In genomic region chr1:54861070-54861761, GRCh38 we compare ENCODE assay signal across 1 cellular context.
TF ChIP-seq lines count a peak whose summit lies in the region.

No MANE protein-coding gene starts in this region.

TF ChIP-seq in HepG2, 621 proteins besides CTCF, POLR2A, EP300 and RAD21 (continued from another document and continues in another):
- TF ChIP-seq ZUFSP (CRISPR knock-in tag; IDR thresholded peaks at IDR 0.05; ENCODE audit: borderline replicate concordance), result no peak
- no peak for TF ChIP-seq EHMT2 (IDR thresholded peaks at IDR 0.05; ENCODE audit: borderline replicate concordance, low read depth, low read length)
- TF ChIP-seq FOXC1 (CRISPR knock-in tag; IDR thresholded peaks at IDR 0.05; ENCODE audit: borderline replicate concordance), result peak; percentile 29; the same call in 1 of the 2 replicates
- no peak for TF ChIP-seq GRHL1 (CRISPR knock-in tag; conservative IDR thresholded peaks at IDR 0.05)
- TF ChIP-seq ZNF749 (CRISPR knock-in tag; IDR thresholded peaks at IDR 0.05; ENCODE audit: borderline replicate concordance), result no peak
- TF ChIP-seq SRSF1 (optimal IDR thresholded peaks at IDR 0.05; ENCODE audit: low read depth, low read length), result no peak
- TF ChIP-seq SIX1 (CRISPR knock-in tag; IDR thresholded peaks at IDR 0.05; ENCODE audit: borderline replicate concordance), result peak; percentile 97
- no peak for TF ChIP-seq PHB2 (IDR thresholded peaks at IDR 0.05; ENCODE audit: partially characterized antibody)
- TF ChIP-seq ZFP1 (CRISPR knock-in tag; IDR thresholded peaks at IDR 0.05), result no peak
- TF ChIP-seq ELF4 (CRISPR knock-in tag; IDR thresholded peaks at IDR 0.05; ENCODE audit: borderline replicate concordance), result peak; percentile 72; the same call in 1 of the 2 replicates
- no peak for TF ChIP-seq HDAC6 (IDR thresholded peaks at IDR 0.05; ENCODE audit: low read depth, low read length)
- TF ChIP-seq MBD4 (IDR thresholded peaks at IDR 0.05; ENCODE audit: borderline replicate concordance, low read length), result 0 out of 2 replicates have a peak, but pooled peaks have one; percentile 55
- 0 out of 2 replicates have a peak, but pooled peaks have one; percentile 53 for TF ChIP-seq ZNF142 (CRISPR knock-in tag; IDR thresholded peaks at IDR 0.05)
- no peak; the same call in 1 of the 2 replicates for TF ChIP-seq ZNF704 (CRISPR knock-in tag; IDR thresholded peaks at IDR 0.05; ENCODE audit: borderline replicate concordance)
- no peak for TF ChIP-seq ZNF367 (CRISPR knock-in tag; IDR thresholded peaks at IDR 0.05; ENCODE audit: borderline replicate concordance)
- TF ChIP-seq BHLHE40 (IDR thresholded peaks at IDR 0.05; ENCODE audit: low read length), result no peak
- TF ChIP-seq MED8 (CRISPR knock-in tag; IDR thresholded peaks at IDR 0.05; ENCODE audit: insufficient replicate concordance), result peak; percentile 87
- TF ChIP-seq ZNF33B (CRISPR knock-in tag; IDR thresholded peaks at IDR 0.05), result no peak
- no peak for TF ChIP-seq SYNCRIP (IDR thresholded peaks at IDR 0.05; ENCODE audit: insufficient read depth, low read depth, low read length)
- TF ChIP-seq ZZZ3 (CRISPR knock-in tag; IDR thresholded peaks at IDR 0.05; ENCODE audit: borderline replicate concordance), result no peak
- TF ChIP-seq NFYB (CRISPR knock-in tag; IDR thresholded peaks at IDR 0.05), result no peak
- TF ChIP-seq NONO (IDR thresholded peaks at IDR 0.05), result no peak
- TF ChIP-seq NONO (CRISPR knock-in tag; conservative IDR thresholded peaks at IDR 0.05), result no peak; the same call in none of the 2 replicates
- TF ChIP-seq ZNF33A (CRISPR knock-in tag; IDR thresholded peaks at IDR 0.05; ENCODE audit: borderline replicate concordance), result no peak
- TF ChIP-seq ETV5 (CRISPR knock-in tag; IDR thresholded peaks at IDR 0.05; ENCODE audit: borderline replicate concordance), result peak; percentile 97
- peak; percentile 84 for TF ChIP-seq ESRRA (CRISPR knock-in tag; IDR thresholded peaks at IDR 0.05; ENCODE audit: low read depth)
- peak; percentile 38; the same call in 1 of the 2 replicates for TF ChIP-seq ZNF788 (CRISPR knock-in tag; IDR thresholded peaks at IDR 0.05; ENCODE audit: borderline replicate concordance)
- TF ChIP-seq FOXJ3 (CRISPR knock-in tag; IDR thresholded peaks at IDR 0.05; ENCODE audit: borderline replicate concordance), result peak; percentile 76; the same call in 1 of the 2 replicates
- TF ChIP-seq ETS1 (CRISPR knock-in tag; IDR thresholded peaks at IDR 0.05), result no peak
- 0 out of 2 replicates have a peak, but pooled peaks have one; percentile 40 for TF ChIP-seq MAZ (IDR thresholded peaks at IDR 0.05; ENCODE audit: borderline replicate concordance, low read depth, low read length)
- peak; percentile 32; the same call in 1 of the 2 replicates for TF ChIP-seq MAZ (CRISPR knock-in tag; IDR thresholded peaks at IDR 0.05; ENCODE audit: low read depth)
- TF ChIP-seq MYPOP (CRISPR knock-in tag; IDR thresholded peaks at IDR 0.05), result peak; percentile 73
- TF ChIP-seq KLF12 (CRISPR knock-in tag; IDR thresholded peaks at IDR 0.05; ENCODE audit: borderline replicate concordance), result no peak
- no peak; the same call in 1 of the 2 replicates for TF ChIP-seq CBX5 (CRISPR knock-in tag; IDR thresholded peaks at IDR 0.05; ENCODE audit: borderline replicate concordance)
- TF ChIP-seq ZNF513 (CRISPR knock-in tag; conservative IDR thresholded peaks at IDR 0.05), result no peak
- peak; percentile 67 for TF ChIP-seq ATF3 (CRISPR knock-in tag; IDR thresholded peaks at IDR 0.05)
- no peak for TF ChIP-seq ZNF225 (CRISPR knock-in tag; IDR thresholded peaks at IDR 0.05)
- TF ChIP-seq MAX (IDR thresholded peaks at IDR 0.05), result peak; percentile 71
- TF ChIP-seq TAF1 (CRISPR knock-in tag; IDR thresholded peaks at IDR 0.05), result peak; percentile 33; the same call in 1 of the 2 replicates
- peak; percentile 5 for TF ChIP-seq ZNF362 (CRISPR knock-in tag; IDR thresholded peaks at IDR 0.05; ENCODE audit: borderline replicate concordance)
- TF ChIP-seq NCOA1 (CRISPR knock-in tag; IDR thresholded peaks at IDR 0.05), result peak; percentile 75; the same call in 1 of the 2 replicates
- TF ChIP-seq NKX3-1 (CRISPR knock-in tag; IDR thresholded peaks at IDR 0.05), result 0 out of 2 replicates have a peak, but pooled peaks have one; percentile 39
- peak; percentile 97 for TF ChIP-seq SIX4 (CRISPR knock-in tag; IDR thresholded peaks at IDR 0.05)
- peak; percentile 75 for TF ChIP-seq FOXP4 (CRISPR knock-in tag; IDR thresholded peaks at IDR 0.05)
- TF ChIP-seq TBX3 (IDR thresholded peaks at IDR 0.05; ENCODE audit: borderline replicate concordance), result no peak
- peak; percentile 94 for TF ChIP-seq RARA (CRISPR knock-in tag; IDR thresholded peaks at IDR 0.05)
